ENCODE assay signal across 20 cellular contexts in genomic region chr11:15146271-15147003, GRCh38. TPM values are rescaled to one million over a fixed set of nuclear protein-coding genes. Genes with fewer than 3 reads are reported as not detected.
DNase-seq lines count a peak whose midpoint lies in the region; ATAC-seq and TF ChIP-seq lines count a peak whose summit lies in the region.
"Had no signal": no experiment of that assay in that cellular context is flagged by ENCODE, and none has a peak within 500 bp of the region (broad histone marks: within the 10 kb centered on the region; RNA-seq: fewer than 3 reads in every experiment).

No MANE protein-coding gene starts in this region.

- H3K36me3 ChIP-seq in IMR-90 (ENCODE audit: control insufficient read depth, insufficient read depth, low read length) (no peaks in the 10 kb centered on the region), endodermal cell (ENCODE audit: control insufficient read depth, insufficient read depth, low read length) (no peaks in the 10 kb centered on the region)
- H3K36me3 ChIP-seq: breast epithelium had no signal

- in situ Hi-C loops in IMR-90 (cut with MboI; ENCODE audit: low sequenced_read_pairs): no loop called here

- peaks cover 28% of the 10 kb centered on the region for H3K4me1 Mint-ChIP-seq in endodermal cell

- TF ChIP-seq RAD21 in IMR-90 (IDR thresholded peaks at IDR 0.05; ENCODE audit: low read length): no peak

- H3K18ac ChIP-seq in IMR-90 (ENCODE audit: low read depth, low read length): peak overlapping the region; percentile 34; the same call in 1 of the 2 replicates

- H3K27ac ChIP-seq in IMR-90 (ENCODE audit: insufficient read depth, low read length): no peak overlapping the region
- peak overlapping the region; percentile 12 for H3K27ac ChIP-seq in endodermal cell (ENCODE audit: low read depth, low read length)

- peak; percentile 65 for ATAC-seq in IMR-90 (ENCODE audit: low read depth)
- ATAC-seq in GM18870 (IDR thresholded peaks at IDR 0.05; ENCODE audit: unreplicated experiment): no peak
- ATAC-seq in HG03097 (IDR thresholded peaks at IDR 0.05; ENCODE audit: low FRiP score, unreplicated experiment): no peak
- no peak for ATAC-seq in HG02588 (IDR thresholded peaks at IDR 0.05; ENCODE audit: unreplicated experiment)
- ATAC-seq: stimulated activated effector memory CD8-positive, alpha-beta T cell treated with anti-CD3 and anti-CD28 coated beads, Interleukin-12 subunit alpha, Interleukin-12 subunit beta, amount 100 ng/mL, for 72 hours had no signal

- peak overlapping the region; percentile 75; the same call in 2 of the 3 replicates for H2BK15ac ChIP-seq in IMR-90 (ENCODE audit: low read depth, low read length)

- H3K14ac ChIP-seq in IMR-90 (replicated peaks; ENCODE audit: low read depth, low read length): peak overlapping the region; percentile 73

- CTCF ChIA-PET in IMR-90 (lab: Yijun Ruan, JAX): interaction anchor here (0.9 to 2.7 kb wide), 2 partner anchors 11 to 13 kb away, joined by 4 to 11 read pairs; no protein-coding TSS in a partner anchor

- TF ChIP-seq CTCF in AG10803 (conservative IDR thresholded peaks at IDR 0.05; ENCODE audit: low read length) (no peak), IMR-90 (conservative IDR thresholded peaks at IDR 0.05; ENCODE audit: low read depth, low read length) (no peak), endodermal cell (conservative IDR thresholded peaks at IDR 0.05) (no peak)

- peak overlapping the region; percentile 57; the same call in 1 of the 2 replicates for H2BK120ac ChIP-seq in IMR-90 (ENCODE audit: low read depth, low read length)

- no peak overlapping the region for H2AK5ac ChIP-seq in IMR-90 (ENCODE audit: low read depth, low read length)

- no peak overlapping the region for H3K4me3 ChIP-seq in AG10803 (ENCODE audit: low read length)
- H3K4me3 ChIP-seq in IMR-90 (ENCODE audit: insufficient read depth, low read depth, low read length): no peak overlapping the region
- no peak overlapping the region for H3K4me3 ChIP-seq in endodermal cell (ENCODE audit: low read length)
- H3K4me3 ChIP-seq: breast epithelium had no signal

- no peaks in the 10 kb centered on the region for H3K27me3 Mint-ChIP-seq in endodermal cell (ENCODE audit: insufficient read depth)
- H3K27me3 Mint-ChIP-seq: activated B cell treated with CpG ODN at 0.5 μM for 24 hours; activated naive CD8-positive, alpha-beta T cell treated with anti-CD3 and anti-CD28 coated beads for 36 hours; CD4-positive, alpha-beta T cell had no signal

- H3K27me3 ChIP-seq in IMR-90 (ENCODE audit: control insufficient read depth, insufficient read depth, low read length): no peaks in the 10 kb centered on the region
- H3K27me3 ChIP-seq in endodermal cell (ENCODE audit: control insufficient read depth, insufficient read depth, low read length, poor library complexity, severe bottlenecking): no peaks in the 10 kb centered on the region
- H3K27me3 ChIP-seq: breast epithelium had no signal

- peak overlapping the region in 1 of 2 experiments; percentile 44; a peak in 2 of 4 replicates for H4K8ac ChIP-seq in IMR-90 (ENCODE audit: low read depth in 2 of 2, low read length in 2 of 2)

- TF ChIP-seq POLR2A in IMR-90 (IDR thresholded peaks at IDR 0.05; ENCODE audit: low read depth, low read length): no peak

- POLR2A ChIA-PET in IMR-90 (lab: Charles Lee; ENCODE audit: unreplicated experiment): interaction anchor here (0.5 to 0.6 kb wide), 2 partner anchors 53 to 659 kb away, joined by 3 to 10 read pairs; no protein-coding TSS in a partner anchor

- no peak overlapping the region for H4K5ac ChIP-seq in IMR-90 (ENCODE audit: low read depth, low read length)

- no TSS peak for BruUV-seq in IMR-90 (replicated peaks; lab: Mats Ljungman, UMichigan)

- peak overlapping the region; percentile 11; the same call in 1 of the 2 replicates for H4K91ac ChIP-seq in IMR-90 (ENCODE audit: insufficient read depth, low read depth, low read length)

- no peak overlapping the region for H2AK9ac ChIP-seq in IMR-90 (replicated peaks; ENCODE audit: low read depth, low read length, poor library complexity)

- peak overlapping the region; percentile 68 for H2BK5ac ChIP-seq in IMR-90 (ENCODE audit: low read depth, low read length, poor library complexity, severe bottlenecking)

- no peaks in the 10 kb centered on the region for H3K36me3 Mint-ChIP-seq in endodermal cell (ENCODE audit: low read depth)
- H3K36me3 Mint-ChIP-seq: activated naive CD8-positive, alpha-beta T cell treated with anti-CD3 and anti-CD28 coated beads for 36 hours; stimulated activated effector memory CD8-positive, alpha-beta T cell treated with anti-CD3 and anti-CD28 coated beads, Interleukin-12 subunit alpha, Interleukin-12 subunit beta, amount 100 ng/mL, for 72 hours had no signal

- H3K9me3 ChIP-seq in IMR-90 (ENCODE audit: control insufficient read depth, insufficient read depth, low read length): no peaks in the 10 kb centered on the region
- H3K9me3 ChIP-seq in endodermal cell (ENCODE audit: control insufficient read depth, low read length): no peaks in the 10 kb centered on the region
- H3K9me3 ChIP-seq: breast epithelium had no signal

- H3K4me3 Mint-ChIP-seq in endodermal cell: no peak overlapping the region
- H3K4me3 Mint-ChIP-seq: activated B cell treated with CpG ODN at 0.5 μM for 24 hours; activated naive CD8-positive, alpha-beta T cell treated with anti-CD3 and anti-CD28 coated beads for 36 hours; CD4-positive, alpha-beta T cell; stimulated activated effector memory CD8-positive, alpha-beta T cell treated with anti-CD3 and anti-CD28 coated beads, Interleukin-12 subunit alpha, Interleukin-12 subunit beta, amount 100 ng/mL, for 72 hours had no signal

- peaks cover 0 to 9% of the 10 kb centered on the region in 2 experiments; a peak in 1 of 4 replicates for H3K79me1 ChIP-seq in IMR-90 (ENCODE audit: low read depth in 1 of 2, low read length in 2 of 2)

- peak overlapping the region; percentile 70 for H3K4ac ChIP-seq in IMR-90 (ENCODE audit: low read depth, low read length)

- peak overlapping the region; percentile 56; the same call in 1 of the 2 replicates for H2BK20ac ChIP-seq in IMR-90 (ENCODE audit: low read depth, low read length)

- dilution Hi-C loops in IMR-90 (cut with HindIII; ENCODE audit: low sequenced_read_pairs, unreplicated experiment): no loop called here

- peak overlapping the region; percentile 38; the same call in 1 of the 2 replicates for H3K4me2 ChIP-seq in IMR-90 (ENCODE audit: low read depth, low read length)

- peaks cover 13% of the 10 kb centered on the region for H3K9me1 ChIP-seq in IMR-90 (ENCODE audit: insufficient read depth, low read length)

- DNase-seq in AG10803 (ENCODE audit: low read depth) (peak; percentile 32), IMR-90 (peak; percentile 59), endodermal cell (no peak), left kidney (ENCODE audit: low read depth, low spot score) (peak; percentile 20), DMS153 (lab: John Stamatoyannopoulos, UW) (no peak)
- DNase-seq: activated B cell treated with CpG ODN at 0.5 μM for 24 hours; activated naive CD8-positive, alpha-beta T cell treated with anti-CD3 and anti-CD28 coated beads for 36 hours; activated T-cell treated with anti-CD3 and anti-CD28 coated beads, Interleukin-2, amount 50 U/mL, for 48 hours; CD4-positive, alpha-beta T cell; DND-41; effector CD4-positive, alpha-beta T cell; NCI-H1105; NCI-H69; T-helper 2 cell; trophoblast cell had no signal

- no peak overlapping the region for H3K56ac ChIP-seq in IMR-90 (ENCODE audit: extremely low read depth, insufficient read depth, low read length)

- peak overlapping the region; percentile 68 for H2AFZ ChIP-seq in IMR-90 (replicated peaks; ENCODE audit: low read length, poor library complexity)

- 50% methylated on average over 3 of the region's 3 CpGs; no CpG with 5 or more reads in 1 of the 2 experiments for WGBS in IMR-90 (ENCODE audit: extremely low coverage in 2 of 2, insufficient read length in 1 of 2), 2 experiments
- WGBS in endodermal cell (ENCODE audit: insufficient coverage in 1 of 2, insufficient read length in 1 of 2), 2 experiments: 76 to 77% methylated on average over 2 to 3 of the region's 3 CpGs

- no peaks in the 10 kb centered on the region for H4K20me1 ChIP-seq in IMR-90 (ENCODE audit: insufficient read depth, low read length)

- H3K4me1 ChIP-seq in IMR-90 (ENCODE audit: control insufficient read depth, insufficient read depth, low read length) (peaks cover 2% of the 10 kb centered on the region; the same call in 1 of the 2 replicates), endodermal cell (ENCODE audit: control insufficient read depth, insufficient read depth, low read length) (no peaks in the 10 kb centered on the region)

- H3K9ac ChIP-seq in IMR-90 (ENCODE audit: low read depth, low read length) (no peak overlapping the region; the same call in 1 of the 2 replicates), endodermal cell (ENCODE audit: extremely low read depth, low read length, poor library complexity, severe bottlenecking) (no peak overlapping the region)

- H3K9me3 Mint-ChIP-seq in endodermal cell: no peaks in the 10 kb centered on the region
- H3K9me3 Mint-ChIP-seq: activated B cell treated with CpG ODN at 0.5 μM for 24 hours; activated naive CD8-positive, alpha-beta T cell treated with anti-CD3 and anti-CD28 coated beads for 36 hours; CD4-positive, alpha-beta T cell; stimulated activated effector memory CD8-positive, alpha-beta T cell treated with anti-CD3 and anti-CD28 coated beads, Interleukin-12 subunit alpha, Interleukin-12 subunit beta, amount 100 ng/mL, for 72 hours had no signal

- H3K23ac ChIP-seq in IMR-90 (ENCODE audit: low read depth, low read length): 0 out of 2 replicates have a peak overlapping the region, but pooled peaks have one; percentile 4

- intact Hi-C loops in IMR-90 (cut with micrococcal nuclease): no loop called here

- H3K27ac Mint-ChIP-seq in endodermal cell: no peak overlapping the region
- H3K27ac Mint-ChIP-seq: activated B cell treated with CpG ODN at 0.5 μM for 24 hours; activated naive CD8-positive, alpha-beta T cell treated with anti-CD3 and anti-CD28 coated beads for 36 hours; CD4-positive, alpha-beta T cell; stimulated activated effector memory CD8-positive, alpha-beta T cell treated with anti-CD3 and anti-CD28 coated beads, Interleukin-12 subunit alpha, Interleukin-12 subunit beta, amount 100 ng/mL, for 72 hours had no signal

TF ChIP-seq in IMR-90, 13 proteins besides CTCF, POLR2A, EP300 and RAD21 (continues in another document):
- TF ChIP-seq MXI1 (IDR thresholded peaks at IDR 0.05; ENCODE audit: borderline replicate concordance, low read depth, low read length): no peak

RNA-seq across cellular contexts. Expression of gene INSC, which starts 31.7 kb away (rescaled TPM):
- total RNA-seq in IMR-90 (2012; rRNA removed): 0.56 and 1.4 TPM in 2 replicates
- 0.53 and 0.87 TPM in 2 replicates for polyA plus RNA-seq in IMR-90 (2012; rRNA removed)
- polyA plus RNA-seq in IMR-90 (2012; cell fraction: cytosol; rRNA removed): 0.42 and 0.49 TPM in 2 replicates
- polyA plus RNA-seq in IMR-90 (2012; cell fraction: nucleus; rRNA removed; ENCODE audit: low replicate concordance): 0.81 and 1.2 TPM in 2 replicates
- total RNA-seq in endodermal cell: not detected
- 5.0 TPM for polyA plus RNA-seq in endodermal cell (2013, experiment 1 of 2)
- 4.2 TPM for polyA plus RNA-seq in endodermal cell (2013, experiment 2 of 2)
- total RNA-seq: activated B cell treated with CpG ODN at 0.5 μM for 24 hours; CD4-positive, alpha-beta T cell had no signal

Comparison
In these comparisons a context has a peak if more than half of its experiments do, and no peak if none do; other contexts are left out.
1. DNase-seq: peak in AG10803 (single experiment), IMR-90 (single experiment) and left kidney (single experiment); none in endodermal cell (single experiment) and DMS153 (single experiment).